In the genomic region with DNA sequence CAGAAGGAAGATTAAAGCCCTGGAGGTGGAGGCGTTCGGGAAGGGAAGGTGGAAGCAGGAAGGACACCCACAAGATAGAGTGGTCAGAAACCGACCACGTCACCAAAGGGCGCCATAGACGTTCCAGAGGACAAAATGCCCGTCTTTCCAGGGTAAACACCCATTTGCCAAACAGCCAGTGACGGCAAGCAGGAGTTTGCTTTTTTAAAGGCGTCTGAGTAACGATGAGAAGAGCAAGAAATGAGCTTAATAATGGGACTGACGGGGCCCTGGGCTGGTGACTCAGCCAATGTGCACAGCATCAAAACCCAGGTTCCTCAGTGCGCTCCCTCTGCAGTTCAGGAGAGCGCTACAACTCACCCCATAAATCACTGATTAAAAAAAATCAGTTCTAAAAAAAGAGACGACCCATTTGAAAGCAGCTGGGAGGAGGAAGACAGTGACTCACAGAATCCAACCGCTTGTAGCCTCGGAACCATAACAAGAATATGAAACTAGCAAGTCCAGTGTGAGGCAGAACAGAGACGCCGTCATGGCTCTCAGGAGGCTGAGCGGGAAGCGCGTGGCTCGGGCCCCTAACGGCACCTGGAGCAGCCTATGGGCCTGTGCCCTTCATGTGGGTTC, we compare ENCODE assay signal across 1 cellular context.
TF ChIP-seq lines count a peak whose summit lies in the region.

No MANE protein-coding gene starts in this region.

TF ChIP-seq in IMR-90, 13 proteins besides CTCF, POLR2A, EP300 and RAD21:
- TF ChIP-seq, protein P1, sequence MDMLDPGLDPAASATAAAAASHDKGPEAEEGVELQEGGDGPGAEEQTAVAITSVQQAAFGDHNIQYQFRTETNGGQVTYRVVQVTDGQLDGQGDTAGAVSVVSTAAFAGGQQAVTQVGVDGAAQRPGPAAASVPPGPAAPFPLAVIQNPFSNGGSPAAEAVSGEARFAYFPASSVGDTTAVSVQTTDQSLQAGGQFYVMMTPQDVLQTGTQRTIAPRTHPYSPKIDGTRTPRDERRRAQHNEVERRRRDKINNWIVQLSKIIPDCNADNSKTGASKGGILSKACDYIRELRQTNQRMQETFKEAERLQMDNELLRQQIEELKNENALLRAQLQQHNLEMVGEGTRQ (IDR thresholded peaks at IDR 0.05; ENCODE audit: low read depth, low read length): no peak
- TF ChIP-seq MAZ (IDR thresholded peaks at IDR 0.05; ENCODE audit: borderline replicate concordance, low read depth, low read length): peak; percentile 53; the same call in 1 of the 2 replicates
- no peak for TF ChIP-seq MXI1 (IDR thresholded peaks at IDR 0.05; ENCODE audit: borderline replicate concordance, low read depth, low read length)
- peak; percentile 79 for TF ChIP-seq FOS (IDR thresholded peaks at IDR 0.05; ENCODE audit: low read depth, low read length)
- TF ChIP-seq SMC3 (IDR thresholded peaks at IDR 0.05; ENCODE audit: low read depth, low read length): peak; percentile 27; the same call in 1 of the 2 replicates
- 0 out of 2 replicates have a peak, but pooled peaks have one; percentile 5 for TF ChIP-seq MAFK (IDR thresholded peaks at IDR 0.05; ENCODE audit: low read depth, low read length)
- no peak for TF ChIP-seq RCOR1 (IDR thresholded peaks at IDR 0.05; ENCODE audit: insufficient replicate concordance, low read length)
- TF ChIP-seq NFE2L2 (IDR thresholded peaks at IDR 0.05; ENCODE audit: low read depth, low read length): peak; percentile 74; the same call in 1 of the 2 replicates
- TF ChIP-seq BHLHE40 (IDR thresholded peaks at IDR 0.05; ENCODE audit: low read depth, low read length): peak; percentile 32; the same call in 1 of the 2 replicates
- TF ChIP-seq CHD1 (IDR thresholded peaks at IDR 0.05; ENCODE audit: low read depth, low read length): no peak
- TF ChIP-seq RFX5 (IDR thresholded peaks at IDR 0.05; ENCODE audit: low read depth, low read length): no peak
- TF ChIP-seq, protein P2, sequence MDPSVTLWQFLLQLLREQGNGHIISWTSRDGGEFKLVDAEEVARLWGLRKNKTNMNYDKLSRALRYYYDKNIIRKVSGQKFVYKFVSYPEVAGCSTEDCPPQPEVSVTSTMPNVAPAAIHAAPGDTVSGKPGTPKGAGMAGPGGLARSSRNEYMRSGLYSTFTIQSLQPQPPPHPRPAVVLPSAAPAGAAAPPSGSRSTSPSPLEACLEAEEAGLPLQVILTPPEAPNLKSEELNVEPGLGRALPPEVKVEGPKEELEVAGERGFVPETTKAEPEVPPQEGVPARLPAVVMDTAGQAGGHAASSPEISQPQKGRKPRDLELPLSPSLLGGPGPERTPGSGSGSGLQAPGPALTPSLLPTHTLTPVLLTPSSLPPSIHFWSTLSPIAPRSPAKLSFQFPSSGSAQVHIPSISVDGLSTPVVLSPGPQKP (IDR thresholded peaks at IDR 0.05; ENCODE audit: borderline replicate concordance, low read depth, low read length): no peak
- TF ChIP-seq CEBPB (IDR thresholded peaks at IDR 0.05; ENCODE audit: low read depth, low read length): 0 out of 2 replicates have a peak, but pooled peaks have one; percentile 1
